In genomic region chr11:63986156-63986931, GRCh38 we compare ENCODE assay signal across 8 cellular contexts. TPM values are rescaled to one million over a fixed set of nuclear protein-coding genes. Genes with fewer than 3 reads are reported as not detected.
DNase-seq lines count a peak whose midpoint lies in the region; ATAC-seq and TF ChIP-seq lines count a peak whose summit lies in the region.

TSS of gene OTUB1 (plus strand) at chr11:63986438. CDS start at chr11:63986457, 19 bp downstream.

- in situ Hi-C loops in Caki2 (cut with HindIII; ENCODE audit: low pct_unique_long_range_greater_than_20kb, low sequenced_read_pairs), result no loop called here
- in situ Hi-C loops in IMR-90 (cut with MboI; ENCODE audit: low sequenced_read_pairs), result no loop called here

- peaks cover 15% of the 10 kb centered on the region for H4K20me1 ChIP-seq in IMR-90 (ENCODE audit: insufficient read depth, low read length)

- peak within 1 kb of the TSS; percentile 96 for H2AFZ ChIP-seq in IMR-90 (replicated peaks; ENCODE audit: low read length, poor library complexity)

- peak within 1 kb of the TSS; percentile 91 for H3K4ac ChIP-seq in IMR-90 (ENCODE audit: low read depth, low read length)

- H3K27me3 ChIP-seq in IMR-90 (ENCODE audit: control insufficient read depth, insufficient read depth, low read length), result no peaks in the 10 kb centered on the region

- peak within 1 kb of the TSS; percentile 80 for H3K56ac ChIP-seq in IMR-90 (ENCODE audit: extremely low read depth, insufficient read depth, low read length)

- H3K4me1 ChIP-seq in IMR-90 (ENCODE audit: control insufficient read depth, insufficient read depth, low read length) (peaks cover 8% of the 10 kb centered on the region), mucosa of descending colon (ENCODE audit: low read depth) (peaks cover 19% of the 10 kb centered on the region)

- H3K14ac ChIP-seq in IMR-90 (replicated peaks; ENCODE audit: low read depth, low read length), result peak within 1 kb of the TSS; percentile 93

- H3K9ac ChIP-seq in IMR-90 (ENCODE audit: low read depth, low read length), result peak within 1 kb of the TSS; percentile 85

- TF ChIP-seq POLR2A in IMR-90 (IDR thresholded peaks at IDR 0.05; ENCODE audit: low read depth, low read length), result peak; percentile 90

- H2AK9ac ChIP-seq in IMR-90 (replicated peaks; ENCODE audit: low read depth, low read length, poor library complexity), result peak within 1 kb of the TSS; percentile 99

- no peak within 1 kb of the TSS for H2BK15ac ChIP-seq in IMR-90 (ENCODE audit: low read depth, low read length)

- no TSS peak for BruUV-seq in IMR-90 (replicated peaks; lab: Mats Ljungman, UMichigan)

- H3K23ac ChIP-seq in IMR-90 (ENCODE audit: low read depth, low read length), result peak within 1 kb of the TSS; percentile 93

- peak within 1 kb of the TSS; percentile 29 for H2BK120ac ChIP-seq in IMR-90 (ENCODE audit: low read depth, low read length)

- peak within 1 kb of the TSS; percentile 90 for H2AK5ac ChIP-seq in IMR-90 (ENCODE audit: low read depth, low read length)

- CTCF ChIA-PET in IMR-90 (lab: Yijun Ruan, JAX), result no interaction called here

- 0% methylated on average over 18 of the region's 63 CpGs; no CpG with 5 or more reads in 1 of the 2 experiments for WGBS in IMR-90 (ENCODE audit: extremely low coverage in 2 of 2, insufficient read length in 1 of 2), 2 experiments

- no peak for TF ChIP-seq CTCF in IMR-90 (conservative IDR thresholded peaks at IDR 0.05; ENCODE audit: low read depth, low read length)
- no peak for TF ChIP-seq CTCF in mucosa of descending colon (IDR thresholded peaks at IDR 0.05)

- intact Hi-C loops in IMR-90 (cut with micrococcal nuclease), result no loop called here
- intact Hi-C loops in mucosa of descending colon (cut with DNase I, micrococcal nuclease), result no loop called here

- dilution Hi-C loops in IMR-90 (cut with HindIII; ENCODE audit: low sequenced_read_pairs, unreplicated experiment), result no loop called here

- H2BK5ac ChIP-seq in IMR-90 (ENCODE audit: low read depth, low read length, poor library complexity, severe bottlenecking), result peak within 1 kb of the TSS; percentile 80

- H3K9me1 ChIP-seq in IMR-90 (ENCODE audit: insufficient read depth, low read length), result peaks cover 14% of the 10 kb centered on the region

- peak; percentile 85 for DNase-seq in Caki2 (ENCODE audit: low read depth)
- peak; percentile 86 for DNase-seq in IMR-90
- DNase-seq in OCI-M2 (lab: John Stamatoyannopoulos, UW; ENCODE audit: unreplicated experiment), result peak; percentile 21
- DNase-seq in activated T-cell treated with anti-CD3 and anti-CD28 coated beads for 4 hours, result peak; percentile 81
- DNase-seq in epithelial cell of prostate (ENCODE audit: low read depth, low spot score), result peak; percentile 76
- peak; percentile 94 to 96 (median 95) for DNase-seq in mucosa of descending colon
- DNase-seq in stimulated activated CD8-positive, alpha-beta memory T cell treated with anti-CD3 and anti-CD28 coated beads, Interleukin-4, amount 100 ng/mL, for 24 hours (ENCODE audit: low read depth), result peak; percentile 86

- H3K4me3 ChIP-seq in IMR-90 (ENCODE audit: insufficient read depth, low read depth, low read length) (peak within 1 kb of the TSS; percentile 68), mucosa of descending colon (peak within 1 kb of the TSS; percentile 94)

- peak within 1 kb of the TSS; percentile 79 for H4K5ac ChIP-seq in IMR-90 (ENCODE audit: low read depth, low read length)

- peaks cover 29 to 60% of the 10 kb centered on the region in 2 experiments for H3K79me1 ChIP-seq in IMR-90 (ENCODE audit: low read depth in 1 of 2, low read length in 2 of 2)

- no peak within 1 kb of the TSS for H2BK20ac ChIP-seq in IMR-90 (ENCODE audit: low read depth, low read length)

- ATAC-seq in GM21515 (IDR thresholded peaks at IDR 0.05; ENCODE audit: unreplicated experiment), result peak; percentile 86
- peak; percentile 93 for ATAC-seq in IMR-90 (ENCODE audit: low read depth)
- ATAC-seq in mucosa of descending colon, result peak; percentile 97

- peak within 1 kb of the TSS; percentile 89 to 95 for H4K8ac ChIP-seq in IMR-90 (ENCODE audit: low read depth in 2 of 2, low read length in 2 of 2)

- H3K27ac ChIP-seq in IMR-90 (ENCODE audit: insufficient read depth, low read length), result peak within 1 kb of the TSS; percentile 90
- peak within 1 kb of the TSS; percentile 86 for H3K27ac ChIP-seq in epithelial cell of prostate

- peaks cover 23% of the 10 kb centered on the region for H3K36me3 ChIP-seq in IMR-90 (ENCODE audit: control insufficient read depth, insufficient read depth, low read length)
- no peaks in the 10 kb centered on the region for H3K36me3 ChIP-seq in mucosa of descending colon (ENCODE audit: low read depth)

- POLR2A ChIA-PET in IMR-90 (lab: Charles Lee; ENCODE audit: unreplicated experiment), result no interaction called here

- peak within 1 kb of the TSS; percentile 88 for H3K4me2 ChIP-seq in IMR-90 (ENCODE audit: low read depth, low read length)

- no peak for TF ChIP-seq RAD21 in IMR-90 (IDR thresholded peaks at IDR 0.05; ENCODE audit: low read length)

- H3K9me3 ChIP-seq in IMR-90 (ENCODE audit: control insufficient read depth, insufficient read depth, low read length) (no peaks in the 10 kb centered on the region), mucosa of descending colon (no peaks in the 10 kb centered on the region)

- H4K91ac ChIP-seq in IMR-90 (ENCODE audit: insufficient read depth, low read depth, low read length), result peak within 1 kb of the TSS; percentile 80

- H3K18ac ChIP-seq in IMR-90 (ENCODE audit: low read depth, low read length), result peak within 1 kb of the TSS; percentile 0; the same call in 1 of the 2 replicates

TF ChIP-seq in IMR-90, 13 proteins besides CTCF, POLR2A, EP300 and RAD21:
- TF ChIP-seq MAZ (IDR thresholded peaks at IDR 0.05; ENCODE audit: borderline replicate concordance, low read depth, low read length), result peak; percentile 98
- no peak for TF ChIP-seq MAFK (IDR thresholded peaks at IDR 0.05; ENCODE audit: low read depth, low read length)
- TF ChIP-seq, protein P1, sequence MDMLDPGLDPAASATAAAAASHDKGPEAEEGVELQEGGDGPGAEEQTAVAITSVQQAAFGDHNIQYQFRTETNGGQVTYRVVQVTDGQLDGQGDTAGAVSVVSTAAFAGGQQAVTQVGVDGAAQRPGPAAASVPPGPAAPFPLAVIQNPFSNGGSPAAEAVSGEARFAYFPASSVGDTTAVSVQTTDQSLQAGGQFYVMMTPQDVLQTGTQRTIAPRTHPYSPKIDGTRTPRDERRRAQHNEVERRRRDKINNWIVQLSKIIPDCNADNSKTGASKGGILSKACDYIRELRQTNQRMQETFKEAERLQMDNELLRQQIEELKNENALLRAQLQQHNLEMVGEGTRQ (IDR thresholded peaks at IDR 0.05; ENCODE audit: low read depth, low read length), result no peak
- 0 out of 2 replicates have a peak, but pooled peaks have one; percentile 7 for TF ChIP-seq CEBPB (IDR thresholded peaks at IDR 0.05; ENCODE audit: low read depth, low read length)
- peak; percentile 4 for TF ChIP-seq RCOR1 (IDR thresholded peaks at IDR 0.05; ENCODE audit: insufficient replicate concordance, low read length)
- 0 out of 2 replicates have a peak, but pooled peaks have one; percentile 42 for TF ChIP-seq CHD1 (IDR thresholded peaks at IDR 0.05; ENCODE audit: low read depth, low read length)
- TF ChIP-seq BHLHE40 (IDR thresholded peaks at IDR 0.05; ENCODE audit: low read depth, low read length), result peak; percentile 55; the same call in 1 of the 2 replicates
- TF ChIP-seq MXI1 (IDR thresholded peaks at IDR 0.05; ENCODE audit: borderline replicate concordance, low read depth, low read length), result peak; percentile 77

RNA-seq across cellular contexts. Expression of gene OTUB1, which starts in this region (rescaled TPM):
- total RNA-seq in Caki2 (2014; rRNA removed; shearing (Covaris generic); ENCODE audit: low replicate concordance), result 80.6 and 97.3 TPM in 2 replicates
- 53.6 and 69.0 TPM in 2 replicates for total RNA-seq in IMR-90 (2012; rRNA removed)
- polyA plus RNA-seq in IMR-90 (2012; rRNA removed), result 168 and 184 TPM in 2 replicates
- polyA plus RNA-seq in IMR-90 (2012; cell fraction: cytosol; rRNA removed), result 107 and 174 TPM in 2 replicates
- polyA plus RNA-seq in IMR-90 (2012; cell fraction: nucleus; rRNA removed; ENCODE audit: low replicate concordance), result 310 and 475 TPM in 2 replicates
- 10 to 100 TPM; 60.1 to 70.3 (median 64.1) TPM for total RNA-seq in mucosa of descending colon

Comparison
In these comparisons a context has a peak if more than half of its experiments do, and no peak if none do; other contexts are left out.
1. Peak in every context shown above with its lines: DNase-seq, ATAC-seq, H3K4me3 ChIP-seq and H3K27ac ChIP-seq.
2. DNase-seq: peak in every context shown above with its lines; median percentile 95 in mucosa of descending colon; 86 in IMR-90; 86 in stimulated activated CD8-positive, alpha-beta memory T cell treated with anti-CD3 and anti-CD28 coated beads, Interleukin-4, amount 100 ng/mL, for 24 hours; 85 in Caki2; 81 in activated T-cell treated with anti-CD3 and anti-CD28 coated beads for 4 hours; 76 in epithelial cell of prostate; 21 in OCI-M2.